26 cellular contexts compared by ENCODE assay signal in the genomic region with DNA sequence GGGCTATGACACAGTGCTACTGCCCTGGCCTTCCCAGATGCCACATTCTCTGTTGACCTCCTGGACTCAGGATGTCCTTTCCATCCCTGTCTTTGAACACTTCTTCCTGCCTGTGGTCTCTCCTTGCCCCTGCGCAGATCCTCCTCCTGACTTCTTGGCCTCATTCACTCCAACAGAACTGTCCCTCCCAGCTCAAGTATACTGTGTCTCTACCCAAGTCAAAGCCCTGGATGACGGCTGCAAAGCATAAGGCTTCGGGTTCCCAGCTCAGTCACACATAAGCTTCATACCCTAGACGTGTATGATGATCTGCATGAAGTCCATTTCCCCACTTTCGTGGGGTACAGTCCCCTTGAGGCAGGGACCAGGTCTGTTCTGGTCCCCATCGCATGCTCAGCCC.
"Had no signal": no experiment of that assay in that cellular context is flagged by ENCODE, and none has a peak within 500 bp of the region (broad histone marks: within the 10 kb centered on the region; RNA-seq: fewer than 3 reads in every experiment).

No MANE protein-coding gene starts in this region.

- H3K9me3 Mint-ChIP-seq: dendritic cell treated with granulocyte-macrophage colony-stimulating factor and Interleukin-4, amounts not matched to agents 40 ng/mL and 50 ng/mL, for 4 days; effector memory CD8-positive, alpha-beta T cell; endodermal cell had no signal

- DNase-seq: colonic mucosa; cortex of kidney; dermis blood vessel endothelial cell; dorsolateral prefrontal cortex; effector CD4-positive, alpha-beta T cell; effector CD8-positive, alpha-beta T cell; effector memory CD4-positive, alpha-beta T cell; effector memory CD8-positive, alpha-beta T cell; endodermal cell; erythroblast; esophagus squamous epithelium; foreskin fibroblast; foreskin keratinocyte; foreskin melanocyte; gastrocnemius medialis; glutamatergic neuron; head of caudate nucleus; heart left ventricle; heart right ventricle had no signal

- H2AFZ ChIP-seq: hepatocyte had no signal

- H3K4me1 Mint-ChIP-seq: endodermal cell had no signal

- H3K4me2 ChIP-seq: hepatocyte had no signal

- H3K36me3 ChIP-seq: colonic mucosa, esophagus muscularis mucosa, esophagus squamous epithelium, gastrocnemius medialis, gastroesophageal sphincter, heart left ventricle, heart right ventricle had no signal

- H3K9me3 ChIP-seq: colonic mucosa, esophagus muscularis mucosa, esophagus squamous epithelium, gastrocnemius medialis, gastroesophageal sphincter, heart left ventricle, heart right ventricle had no signal

- H3K27me3 ChIP-seq: colonic mucosa, dorsolateral prefrontal cortex, esophagus muscularis mucosa, esophagus squamous epithelium, gastrocnemius medialis, gastroesophageal sphincter, heart left ventricle, heart right ventricle, hepatocyte had no signal

- H3K79me2 ChIP-seq: hepatocyte had no signal

- H3K27ac ChIP-seq: colonic mucosa, coronary artery, dorsolateral prefrontal cortex, epithelial cell of prostate, esophagus muscularis mucosa, esophagus squamous epithelium, foreskin keratinocyte, gastrocnemius medialis, gastroesophageal sphincter, heart left ventricle, heart right ventricle, hepatocyte had no signal

- H3K4me1 ChIP-seq: colonic mucosa, esophagus muscularis mucosa, esophagus squamous epithelium, foreskin keratinocyte, gastrocnemius medialis, gastroesophageal sphincter, heart right ventricle had no signal

- ATAC-seq: effector memory CD8-positive, alpha-beta T cell; esophagus mucosa; foreskin keratinocyte; gastrocnemius medialis; gastroesophageal sphincter; heart left ventricle; heart right ventricle had no signal

- H3K4me3 ChIP-seq: colonic mucosa, coronary artery, dorsolateral prefrontal cortex, esophagus muscularis mucosa, esophagus squamous epithelium, gastrocnemius medialis, gastroesophageal sphincter, heart left ventricle, heart right ventricle, hepatocyte had no signal

- H3K4me3 Mint-ChIP-seq: dendritic cell treated with granulocyte-macrophage colony-stimulating factor and Interleukin-4, amounts not matched to agents 40 ng/mL and 50 ng/mL, for 4 days; effector memory CD8-positive, alpha-beta T cell; endodermal cell had no signal

- H3K27ac Mint-ChIP-seq: dendritic cell treated with granulocyte-macrophage colony-stimulating factor and Interleukin-4, amounts not matched to agents 40 ng/mL and 50 ng/mL, for 4 days; effector memory CD8-positive, alpha-beta T cell; endodermal cell had no signal

- H3K27me3 Mint-ChIP-seq: dendritic cell treated with granulocyte-macrophage colony-stimulating factor and Interleukin-4, amounts not matched to agents 40 ng/mL and 50 ng/mL, for 4 days had no signal
